Comparison of ENCODE assay signal across 8 cellular contexts in the genomic region with DNA sequence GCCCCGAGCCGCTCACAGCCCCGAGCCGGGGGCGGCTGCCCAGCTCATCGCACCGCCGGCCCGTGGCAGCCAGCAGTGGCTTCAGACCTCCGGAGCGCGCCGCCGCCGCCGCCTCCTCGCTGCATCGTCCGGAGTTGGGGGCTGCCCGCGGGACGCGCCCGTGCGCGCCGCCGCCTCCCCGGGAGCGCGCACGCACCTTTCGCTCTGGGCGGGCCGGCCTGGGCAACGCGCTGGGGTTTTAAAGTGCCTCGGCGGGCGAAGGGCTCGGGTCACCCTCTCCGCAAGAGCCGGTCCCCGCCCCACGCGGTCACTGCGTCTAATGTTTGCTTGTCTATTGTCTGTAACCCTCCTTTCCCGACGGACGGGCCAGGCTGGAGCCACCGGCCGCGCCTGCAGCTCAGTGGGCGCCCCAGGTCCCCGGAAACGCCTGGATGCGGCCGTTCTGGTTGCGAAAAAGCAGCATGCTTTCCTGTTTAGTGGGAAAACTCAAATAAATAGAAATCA. TPM values are rescaled to one million over a fixed set of nuclear protein-coding genes. Genes with fewer than 3 reads are reported as not detected.
DNase-seq lines count a peak whose midpoint lies in the region; ATAC-seq and TF ChIP-seq lines count a peak whose summit lies in the region.

A gene (minus strand): TSS at position 143 of the 504 bp plus-strand sequence. CDS start 205 bp downstream, outside the sequence.

- peak within 1 kb of the TSS; percentile 37 for H3K4me3 ChIP-seq in ectodermal cell (ENCODE audit: insufficient read depth, low read depth, low read length)
- peak within 1 kb of the TSS; percentile 43 for H3K4me3 ChIP-seq in lung

- no peaks in the 10 kb centered on the region for H3K27me3 ChIP-seq in ectodermal cell (ENCODE audit: control insufficient read depth, insufficient read depth, low read length, poor library complexity, severe bottlenecking)
- H3K27me3 ChIP-seq in lung (ENCODE audit: control insufficient read depth, insufficient read depth) = no peaks in the 10 kb centered on the region

- WGBS in ectodermal cell, 2 experiments = 2 to 3% methylated on average over 59 of the region's 59 CpGs
- WGBS in lung, 2 donors = 0% methylated on average over 58 to 59 of the region's 59 CpGs

- H3K27ac ChIP-seq in ectodermal cell (ENCODE audit: insufficient read depth, low read depth, low read length, poor library complexity, severe bottlenecking) (peak within 1 kb of the TSS; percentile 71), lung (ENCODE audit: low read depth in 1 of 2, low read length in 1 of 2) (peak within 1 kb of the TSS; percentile 94 to 96)

- H3K36me3 ChIP-seq in ectodermal cell (ENCODE audit: control insufficient read depth, insufficient read depth, low read length) (no peaks in the 10 kb centered on the region), lung (ENCODE audit: control insufficient read depth in 2 of 2, insufficient read depth in 2 of 2, low read length in 2 of 2) (no peaks in the 10 kb centered on the region)

- DNase-seq in CD14-positive monocyte (ENCODE audit: low spot score) (peak; percentile 58), NCI-H748 (lab: John Stamatoyannopoulos, UW; ENCODE audit: unreplicated experiment) (peak; percentile 89), lung (ENCODE audit: low spot score) (peak; percentile 85)
- DNase-seq in activated CD8-positive, alpha-beta T cell treated with anti-CD3 and anti-CD28 coated beads for 36 hours = peak; percentile 77
- DNase-seq in stimulated activated CD4-positive, alpha-beta T cell treated with anti-CD3 and anti-CD28 coated beads, TNF-alpha, amount 100 ng/mL, for 24 hours (ENCODE audit: low read depth in 3 of 3) = peak; percentile 52 to 71 (median 54)

- H3K27me3 Mint-ChIP-seq in CD14-positive monocyte (ENCODE audit: low read depth in 3 of 3) = peaks cover 3 to 9% (median 8%) of the 10 kb centered on the region in 3 donors
- H3K27me3 Mint-ChIP-seq in activated CD8-positive, alpha-beta T cell treated with anti-CD3 and anti-CD28 coated beads for 36 hours = peaks cover 6% of the 10 kb centered on the region

- no peaks in the 10 kb centered on the region for H3K36me3 Mint-ChIP-seq in CD14-positive monocyte
- H3K36me3 Mint-ChIP-seq in activated CD8-positive, alpha-beta T cell treated with anti-CD3 and anti-CD28 coated beads for 36 hours (ENCODE audit: low read depth) = peaks cover 9% of the 10 kb centered on the region

- CTCF ChIA-PET in activated CD8-positive, alpha-beta T cell treated with anti-CD3 and anti-CD28 coated beads for 36 hours (lab: Charles Lee) = interaction anchor here (1.2 kb wide), 1 partner anchor 39 kb away, joined by 4 read pairs; no protein-coding TSS in a partner anchor

- H3K27ac Mint-ChIP-seq in CD14-positive monocyte = peak within 1 kb of the TSS in 6 of 7 donors; percentile 67 to 88 (median 83)
- H3K27ac Mint-ChIP-seq in activated CD8-positive, alpha-beta T cell treated with anti-CD3 and anti-CD28 coated beads for 36 hours = peak within 1 kb of the TSS; percentile 93

- H3K4me1 Mint-ChIP-seq in CD14-positive monocyte = peaks cover 53% of the 10 kb centered on the region
- H3K4me1 Mint-ChIP-seq in activated CD8-positive, alpha-beta T cell treated with anti-CD3 and anti-CD28 coated beads for 36 hours (ENCODE audit: low read depth) = peaks cover 61% of the 10 kb centered on the region

- POLR2A ChIA-PET in activated CD8-positive, alpha-beta T cell treated with anti-CD3 and anti-CD28 coated beads for 36 hours (lab: Charles Lee) = interaction anchor here (0.7 to 4.4 kb wide), 5 partner anchors 11 to 368 kb away, joined by 3 to 37 read pairs (median 5); a partner anchor contains a TSS

- H3K9me3 ChIP-seq in ectodermal cell (ENCODE audit: control insufficient read depth, low read length) = no peaks in the 10 kb centered on the region
- peaks cover 0 to 2% of the 10 kb centered on the region in 2 donors for H3K9me3 ChIP-seq in lung (ENCODE audit: control insufficient read depth in 2 of 2, insufficient read depth in 1 of 2, low read length in 1 of 2)

- H3K4me3 Mint-ChIP-seq in CD14-positive monocyte = peak within 1 kb of the TSS; percentile 95 to 98
- H3K4me3 Mint-ChIP-seq in activated CD8-positive, alpha-beta T cell treated with anti-CD3 and anti-CD28 coated beads for 36 hours = peak within 1 kb of the TSS; percentile 87

- H3K4me1 ChIP-seq in ectodermal cell (ENCODE audit: control insufficient read depth, insufficient read depth, low read length) (peaks cover 21% of the 10 kb centered on the region), lung (ENCODE audit: control insufficient read depth in 2 of 2, insufficient read depth in 2 of 2, low read length in 2 of 2) (peaks cover 4 to 10% of the 10 kb centered on the region in 2 donors)

- TF ChIP-seq CTCF in CD14-positive monocyte (IDR thresholded peaks at IDR 0.05) (no peak), lung (IDR thresholded peaks at IDR 0.05; ENCODE audit: control extremely low read depth, extremely low read depth) (no peak)
- TF ChIP-seq CTCF in activated CD8-positive, alpha-beta T cell treated with anti-CD3 and anti-CD28 coated beads for 36 hours (IDR thresholded peaks at IDR 0.05) = no peak

- ATAC-seq in GM19395 (IDR thresholded peaks at IDR 0.05; ENCODE audit: unreplicated experiment) = peak; percentile 74
- peak; percentile 75 for ATAC-seq in HG03521 (IDR thresholded peaks at IDR 0.05; ENCODE audit: unreplicated experiment)
- ATAC-seq in activated CD8-positive, alpha-beta T cell treated with anti-CD3 and anti-CD28 coated beads for 36 hours = peak; percentile 69
- ATAC-seq in lung (ENCODE audit: insufficient read depth, low FRiP score) = peak; percentile 94

- intact Hi-C loops in CD14-positive monocyte (cut with micrococcal nuclease) = no loop called here
- intact Hi-C loops in activated CD8-positive, alpha-beta T cell treated with anti-CD3 and anti-CD28 coated beads for 36 hours (cut with micrococcal nuclease) = loop anchor here (5.0 kb wide), 1 partner anchor 42 kb away; no protein-coding TSS in a partner anchor

- peaks cover 0 to 3% (median 0%) of the 10 kb centered on the region in 7 donors for H3K9me3 Mint-ChIP-seq in CD14-positive monocyte
- no peaks in the 10 kb centered on the region for H3K9me3 Mint-ChIP-seq in activated CD8-positive, alpha-beta T cell treated with anti-CD3 and anti-CD28 coated beads for 36 hours

RNA-seq across cellular contexts. Expression of the gene that starts here (rescaled TPM):
- polyA plus RNA-seq in CD14-positive monocyte = 1 to 10 TPM; 3.5 to 5.0 TPM
- total RNA-seq in activated CD8-positive, alpha-beta T cell treated with anti-CD3 and anti-CD28 coated beads for 36 hours = 10 to 100 TPM; 19.8 to 21.9 TPM
- polyA plus RNA-seq in ectodermal cell (2013, experiment 1 of 4) = 67.6 TPM
- polyA plus RNA-seq in ectodermal cell (2013, experiment 2 of 4) = 73.8 TPM
- 61.2 TPM for polyA plus RNA-seq in ectodermal cell (2013, experiment 3 of 4)
- 66.5 TPM for polyA plus RNA-seq in ectodermal cell (2013, experiment 4 of 4)
- 100 to 1,000 TPM in 1 of 2 donors, 10 to 100 TPM in 1; 35.8 to 132 TPM for total RNA-seq in lung
- polyA plus RNA-seq in lung = 10 to 100 TPM; 22.1 to 22.2 TPM

Comparison
In these comparisons a context has a peak if more than half of its experiments do, and no peak if none do; other contexts are left out.
1. Peak in every context shown above with its lines: DNase-seq, ATAC-seq, H3K4me3 ChIP-seq and H3K27ac ChIP-seq.